Comparison of ENCODE assay signal across 8 cellular contexts in the genomic region with DNA sequence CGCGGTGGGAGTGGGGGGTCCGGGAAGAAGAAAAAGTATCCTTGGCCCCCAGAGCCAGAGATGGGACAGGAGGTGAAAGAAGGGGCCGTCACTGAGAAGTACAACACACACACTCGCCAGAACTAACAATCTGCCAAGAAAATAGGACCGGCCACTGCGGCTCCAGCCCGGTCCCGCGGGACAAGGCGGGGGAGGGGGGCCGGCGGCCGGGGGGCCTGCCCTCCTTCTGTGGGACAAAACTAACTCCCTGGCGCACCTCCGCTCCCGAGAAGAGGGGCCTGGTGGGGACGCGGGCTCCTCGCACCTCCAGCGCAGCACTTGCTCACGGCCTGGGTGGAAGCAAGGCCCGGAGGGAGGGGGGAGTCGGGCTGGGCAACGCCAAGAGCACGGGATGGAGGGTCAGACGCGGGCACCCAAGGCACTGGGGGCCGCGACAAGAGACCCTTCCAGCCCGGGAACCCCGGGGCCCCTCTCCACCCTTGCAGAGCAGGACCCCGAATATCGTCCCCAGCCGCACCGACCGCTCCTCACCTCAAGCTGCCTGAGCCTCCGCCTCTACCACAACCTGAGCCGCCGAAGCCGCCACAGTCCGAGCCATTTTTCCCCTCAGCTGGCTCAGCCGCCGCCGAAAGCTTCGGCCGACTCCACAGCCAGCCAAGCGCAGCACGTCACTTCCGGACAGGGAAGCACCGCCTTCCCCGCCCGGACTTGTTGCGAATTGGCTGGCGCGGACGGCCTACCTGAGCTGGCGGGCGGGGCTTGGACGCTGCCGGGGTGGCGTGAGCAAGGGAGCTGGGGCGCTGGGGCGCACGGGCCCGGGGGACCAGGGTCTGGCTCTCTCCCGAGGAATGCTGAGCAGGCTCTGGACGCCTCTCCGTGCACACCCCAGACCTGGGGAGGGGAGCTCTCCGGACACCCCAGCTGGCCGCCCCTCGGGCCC. TPM values are rescaled to one million over a fixed set of nuclear protein-coding genes. Genes with fewer than 3 reads are reported as not detected.
DNase-seq lines count a peak whose midpoint lies in the region; ATAC-seq and TF ChIP-seq lines count a peak whose summit lies in the region.

A gene with protein sequence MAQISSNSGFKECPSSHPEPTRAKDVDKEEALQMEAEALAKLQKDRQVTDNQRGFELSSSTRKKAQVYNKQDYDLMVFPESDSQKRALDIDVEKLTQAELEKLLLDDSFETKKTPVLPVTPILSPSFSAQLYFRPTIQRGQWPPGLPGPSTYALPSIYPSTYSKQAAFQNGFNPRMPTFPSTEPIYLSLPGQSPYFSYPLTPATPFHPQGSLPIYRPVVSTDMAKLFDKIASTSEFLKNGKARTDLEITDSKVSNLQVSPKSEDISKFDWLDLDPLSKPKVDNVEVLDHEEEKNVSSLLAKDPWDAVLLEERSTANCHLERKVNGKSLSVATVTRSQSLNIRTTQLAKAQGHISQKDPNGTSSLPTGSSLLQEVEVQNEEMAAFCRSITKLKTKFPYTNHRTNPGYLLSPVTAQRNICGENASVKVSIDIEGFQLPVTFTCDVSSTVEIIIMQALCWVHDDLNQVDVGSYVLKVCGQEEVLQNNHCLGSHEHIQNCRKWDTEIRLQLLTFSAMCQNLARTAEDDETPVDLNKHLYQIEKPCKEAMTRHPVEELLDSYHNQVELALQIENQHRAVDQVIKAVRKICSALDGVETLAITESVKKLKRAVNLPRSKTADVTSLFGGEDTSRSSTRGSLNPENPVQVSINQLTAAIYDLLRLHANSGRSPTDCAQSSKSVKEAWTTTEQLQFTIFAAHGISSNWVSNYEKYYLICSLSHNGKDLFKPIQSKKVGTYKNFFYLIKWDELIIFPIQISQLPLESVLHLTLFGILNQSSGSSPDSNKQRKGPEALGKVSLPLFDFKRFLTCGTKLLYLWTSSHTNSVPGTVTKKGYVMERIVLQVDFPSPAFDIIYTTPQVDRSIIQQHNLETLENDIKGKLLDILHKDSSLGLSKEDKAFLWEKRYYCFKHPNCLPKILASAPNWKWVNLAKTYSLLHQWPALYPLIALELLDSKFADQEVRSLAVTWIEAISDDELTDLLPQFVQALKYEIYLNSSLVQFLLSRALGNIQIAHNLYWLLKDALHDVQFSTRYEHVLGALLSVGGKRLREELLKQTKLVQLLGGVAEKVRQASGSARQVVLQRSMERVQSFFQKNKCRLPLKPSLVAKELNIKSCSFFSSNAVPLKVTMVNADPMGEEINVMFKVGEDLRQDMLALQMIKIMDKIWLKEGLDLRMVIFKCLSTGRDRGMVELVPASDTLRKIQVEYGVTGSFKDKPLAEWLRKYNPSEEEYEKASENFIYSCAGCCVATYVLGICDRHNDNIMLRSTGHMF (N-terminal part only) (minus strand): TSS at position 670 of the 940 bp plus-strand sequence. CDS start 38,245 bp downstream, outside the sequence.

- H3K36me3 ChIP-seq in upper lobe of right lung, result peaks cover 11% of the 10 kb centered on the region

- no peak for TF ChIP-seq CTCF in progenitor cell of endocrine pancreas (IDR thresholded peaks at IDR 0.05; ENCODE audit: unreplicated experiment)
- TF ChIP-seq CTCF in upper lobe of right lung (IDR thresholded peaks at IDR 0.05), result no peak

- no peaks in the 10 kb centered on the region for H3K27me3 Mint-ChIP-seq in T-helper 1 cell treated with Interleukin-12 subunit alpha and Interleukin-12 subunit beta and Interleukin-4 antibody, amounts not matched to agents 30 μg/mL and 1 μg/mL, for 36 hours (ENCODE audit: low read depth)
- H3K27me3 Mint-ChIP-seq in progenitor cell of endocrine pancreas, result no peaks in the 10 kb centered on the region

- peaks cover 36% of the 10 kb centered on the region for H3K4me1 Mint-ChIP-seq in T-helper 1 cell treated with Interleukin-12 subunit alpha and Interleukin-12 subunit beta and Interleukin-4 antibody, amounts not matched to agents 30 μg/mL and 1 μg/mL, for 36 hours (ENCODE audit: low read depth)
- H3K4me1 Mint-ChIP-seq in progenitor cell of endocrine pancreas (ENCODE audit: low read depth), result peaks cover 27% of the 10 kb centered on the region

- H3K27ac Mint-ChIP-seq in T-helper 1 cell treated with Interleukin-12 subunit alpha and Interleukin-12 subunit beta and Interleukin-4 antibody, amounts not matched to agents 30 μg/mL and 1 μg/mL, for 36 hours, result peak within 1 kb of the TSS; percentile 97
- H3K27ac Mint-ChIP-seq in progenitor cell of endocrine pancreas, result peak within 1 kb of the TSS; percentile 100

- intact Hi-C loops in left cardiac atrium (cut with DNase I), result loop anchor here in 1 of 2 donors (5.0 kb wide), 1 partner anchor 40 kb away; no protein-coding TSS in a partner anchor
- intact Hi-C loops in upper lobe of right lung (cut with DNase I), result no loop called here

- ATAC-seq in GM18499 (IDR thresholded peaks at IDR 0.05; ENCODE audit: insufficient read depth, unreplicated experiment) (peak; percentile 67), HG02938 (IDR thresholded peaks at IDR 0.05; ENCODE audit: unreplicated experiment) (peak; percentile 96), left cardiac atrium (peak; percentile 98), upper lobe of right lung (peak; percentile 97)

- H3K27me3 ChIP-seq in upper lobe of right lung, result no peaks in the 10 kb centered on the region

- peak within 1 kb of the TSS; percentile 98 for H3K27ac ChIP-seq in upper lobe of right lung

- H3K4me3 ChIP-seq in upper lobe of right lung, result peak within 1 kb of the TSS; percentile 68

- peak within 1 kb of the TSS; percentile 99 for H3K4me3 Mint-ChIP-seq in T-helper 1 cell treated with Interleukin-12 subunit alpha and Interleukin-12 subunit beta and Interleukin-4 antibody, amounts not matched to agents 30 μg/mL and 1 μg/mL, for 36 hours
- H3K4me3 Mint-ChIP-seq in progenitor cell of endocrine pancreas (ENCODE audit: low read depth), result peak within 1 kb of the TSS; percentile 100

- peak; percentile 69 for DNase-seq in NCI-H1694 treated with DMSO at 0.1 percent for 48 hours (lab: John Stamatoyannopoulos, UW)
- DNase-seq in amniotic stem cell (lab: John Stamatoyannopoulos, UW), result peak; percentile 96
- DNase-seq in left cardiac atrium, result peak; percentile 97
- DNase-seq in progenitor cell of endocrine pancreas (ENCODE audit: low spot score, unreplicated experiment), result peak; percentile 94
- DNase-seq in upper lobe of right lung, result peak; percentile 98

- peaks cover 46% of the 10 kb centered on the region for H3K4me1 ChIP-seq in upper lobe of right lung

- H3K9me3 Mint-ChIP-seq in T-helper 1 cell treated with Interleukin-12 subunit alpha and Interleukin-12 subunit beta and Interleukin-4 antibody, amounts not matched to agents 30 μg/mL and 1 μg/mL, for 36 hours, result no peaks in the 10 kb centered on the region
- H3K9me3 Mint-ChIP-seq in progenitor cell of endocrine pancreas (ENCODE audit: low read depth), result peaks cover 1% of the 10 kb centered on the region

- H3K36me3 Mint-ChIP-seq in T-helper 1 cell treated with Interleukin-12 subunit alpha and Interleukin-12 subunit beta and Interleukin-4 antibody, amounts not matched to agents 30 μg/mL and 1 μg/mL, for 36 hours (ENCODE audit: low read depth), result peaks cover 4% of the 10 kb centered on the region
- peaks cover 8% of the 10 kb centered on the region for H3K36me3 Mint-ChIP-seq in progenitor cell of endocrine pancreas (ENCODE audit: insufficient read depth)

- no peaks in the 10 kb centered on the region for H3K9me3 ChIP-seq in upper lobe of right lung

RNA-seq across cellular contexts. Expression of the gene that starts here (rescaled TPM):
- total RNA-seq in left cardiac atrium (10 to 100 TPM; 41.1 to 62.5 TPM), progenitor cell of endocrine pancreas (96.0 and 106 TPM in 2 replicates), upper lobe of right lung (96.8 TPM)

Comparison
In these comparisons a context has a peak if more than half of its experiments do, and no peak if none do; other contexts are left out.
1. Peak in every context shown above with its lines: DNase-seq, ATAC-seq, H3K4me3 ChIP-seq and H3K27ac ChIP-seq.